Comparison of ENCODE assay signal across 15 cellular contexts in genomic region chr12:26247873-26248272, GRCh38. TPM values are rescaled to one million over a fixed set of nuclear protein-coding genes. Genes with fewer than 3 reads are reported as not detected.
"Had no signal": no experiment of that assay in that cellular context is flagged by ENCODE, and none has a peak within 500 bp of the region (broad histone marks: within the 10 kb centered on the region; RNA-seq: fewer than 3 reads in every experiment).

No MANE protein-coding gene starts in this region.

- H3K27ac ChIP-seq: heart right ventricle, neural progenitor cell, ovary, VCaP had no signal

- H3K4me3 ChIP-seq: heart right ventricle, lung, neural progenitor cell, ovary had no signal

- H3K4me2 ChIP-seq: neural progenitor cell had no signal

- H3K9ac ChIP-seq: neural progenitor cell had no signal

- DNase-seq: activated CD4-positive, alpha-beta T cell treated with anti-CD3 and anti-CD28 coated beads for 1 hour; activated CD4-positive, alpha-beta T cell treated with anti-CD3 and anti-CD28 coated beads, Interleukin-2, amount 50 U/mL, for 4 hours; activated naive CD4-positive, alpha-beta T cell treated with anti-CD3 and anti-CD28 coated beads for 36 hours; activated naive CD8-positive, alpha-beta T cell treated with anti-CD3 and anti-CD28 coated beads, Interleukin-2, amount 50 U/mL, for 24 hours; aorta; effector memory CD4-positive, alpha-beta T cell; heart right ventricle; left cardiac atrium; naive B cell; ovary; stimulated activated CD4-positive, alpha-beta T cell treated with anti-CD3 and anti-CD28 coated beads, Interleukin-1b, Interleukin-23, amount 100 ng/mL, for 48 hours had no signal

- H2AFZ ChIP-seq: neural progenitor cell had no signal

- H3K27me3 ChIP-seq: heart right ventricle, neural progenitor cell, ovary had no signal

- H3K36me3 ChIP-seq: heart right ventricle, neural progenitor cell, ovary had no signal

- H3K9me3 ChIP-seq: ovary had no signal

- H3K4me1 ChIP-seq: neural progenitor cell had no signal

- ATAC-seq: activated naive CD8-positive, alpha-beta T cell treated with anti-CD3 and anti-CD28 coated beads, Interleukin-2, amount 50 U/mL, for 24 hours; activated T-helper 17 cell treated with anti-CD3 and anti-CD28 coated beads, Interleukin-2, amount 50 U/mL, for 72 hours; heart right ventricle; left cardiac atrium had no signal

RNA-seq across cellular contexts. Expression of gene SSPN, which starts 52.5 kb away (rescaled TPM):
- total RNA-seq: activated naive CD4-positive, alpha-beta T cell treated with anti-CD3 and anti-CD28 coated beads for 36 hours; activated T-helper 17 cell treated with anti-CD3 and anti-CD28 coated beads, Interleukin-2, amount 50 U/mL, for 72 hours had no signal
